ENCODE assay signal across 8 cellular contexts in genomic region chr12:21169878-21170472, GRCh38. TPM values are rescaled to one million over a fixed set of nuclear protein-coding genes. Genes with fewer than 3 reads are reported as not detected.
DNase-seq lines count a peak whose midpoint lies in the region; ATAC-seq and TF ChIP-seq lines count a peak whose summit lies in the region.

No MANE protein-coding gene starts in this region.

- TF ChIP-seq CTCF in omental fat pad (IDR thresholded peaks at IDR 0.05): peak in 1 of 3 donors; percentile 23

- ATAC-seq in activated CD4-positive, alpha-beta T cell treated with anti-CD3 and anti-CD28 coated beads for 36 hours: no peak
- ATAC-seq in GM21529 (IDR thresholded peaks at IDR 0.05; ENCODE audit: unreplicated experiment): peak; percentile 93
- no peak for ATAC-seq in omental fat pad (ENCODE audit: low FRiP score)

- peaks cover 7% of the 10 kb centered on the region for H3K9me3 Mint-ChIP-seq in activated CD4-positive, alpha-beta T cell treated with anti-CD3 and anti-CD28 coated beads for 36 hours (ENCODE audit: low read depth)

- H3K9me3 ChIP-seq in Karpas-422 (ENCODE audit: low read length) (no peaks in the 10 kb centered on the region), SJSA1 (replicated peaks) (no peaks in the 10 kb centered on the region)

- H3K27me3 ChIP-seq in Karpas-422 (ENCODE audit: low read length): no peaks in the 10 kb centered on the region
- H3K27me3 ChIP-seq in SJSA1 (replicated peaks): no peaks in the 10 kb centered on the region

- no peak overlapping the region for H3K4me3 Mint-ChIP-seq in activated CD4-positive, alpha-beta T cell treated with anti-CD3 and anti-CD28 coated beads for 36 hours

- no peaks in the 10 kb centered on the region for H3K9me2 ChIP-seq in Karpas-422 (replicated peaks; ENCODE audit: insufficient read depth, low read length)

- no peaks in the 10 kb centered on the region for H3K36me3 Mint-ChIP-seq in activated CD4-positive, alpha-beta T cell treated with anti-CD3 and anti-CD28 coated beads for 36 hours (ENCODE audit: low read depth)

- peaks cover 5% of the 10 kb centered on the region; the same call in 1 of the 2 replicates for H3K4me1 ChIP-seq in Karpas-422 (ENCODE audit: low read length)
- no peaks in the 10 kb centered on the region for H3K4me1 ChIP-seq in SJSA1 (replicated peaks)

- no peak overlapping the region for H3K27ac Mint-ChIP-seq in activated CD4-positive, alpha-beta T cell treated with anti-CD3 and anti-CD28 coated beads for 36 hours

- H3K27me3 Mint-ChIP-seq in activated CD4-positive, alpha-beta T cell treated with anti-CD3 and anti-CD28 coated beads for 36 hours: no peaks in the 10 kb centered on the region

- no peaks in the 10 kb centered on the region for H3K36me3 ChIP-seq in Karpas-422 (ENCODE audit: insufficient read depth, low read length)
- no peaks in the 10 kb centered on the region for H3K36me3 ChIP-seq in SJSA1

- intact Hi-C loops in activated CD4-positive, alpha-beta T cell treated with anti-CD3 and anti-CD28 coated beads for 36 hours (cut with DNase I, micrococcal nuclease): loop anchor here (1.0 to 2.0 kb wide), 5 partner anchors 220 to 706 kb away; no protein-coding TSS in a partner anchor

- no peak overlapping the region for H2AFZ ChIP-seq in Karpas-422 (ENCODE audit: low read length)

- DNase-seq in activated CD4-positive, alpha-beta T cell treated with anti-CD3 and anti-CD28 coated beads for 36 hours: peak; percentile 57
- DNase-seq in activated CD4-positive, alpha-beta T cell treated with anti-CD3 and anti-CD28 coated beads for 1 hour: no peak
- DNase-seq in Karpas-422 (peak; percentile 83), SJSA1 (ENCODE audit: low read depth in 1 of 2, low spot score in 2 of 2) (peak; percentile 28 to 43), omental fat pad (ENCODE audit: low spot score) (peak; percentile 23), GDM1 (lab: John Stamatoyannopoulos, UW) (no peak)
- peak; percentile 3 for DNase-seq in effector CD4-positive, alpha-beta T cell

- H3K4me2 ChIP-seq in Karpas-422 (ENCODE audit: low read depth, low read length, poor library complexity, severe bottlenecking): no peak overlapping the region

- H3K4me3 ChIP-seq in Karpas-422 (ENCODE audit: low read length): no peak overlapping the region
- no peak overlapping the region for H3K4me3 ChIP-seq in SJSA1

- H3K79me2 ChIP-seq in Karpas-422 (ENCODE audit: low read length): no peaks in the 10 kb centered on the region

- H3K27ac ChIP-seq in Karpas-422 (ENCODE audit: low read length) (no peak overlapping the region), SJSA1 (no peak overlapping the region)

- no peaks in the 10 kb centered on the region for H3K4me1 Mint-ChIP-seq in activated CD4-positive, alpha-beta T cell treated with anti-CD3 and anti-CD28 coated beads for 36 hours

- CTCF ChIA-PET in activated CD4-positive, alpha-beta T cell treated with anti-CD3 and anti-CD28 coated beads for 36 hours (lab: Charles Lee): no interaction called here

- H3K9ac ChIP-seq in Karpas-422 (ENCODE audit: low read length): no peak overlapping the region

- POLR2A ChIA-PET in activated CD4-positive, alpha-beta T cell treated with anti-CD3 and anti-CD28 coated beads for 36 hours (lab: Charles Lee): no interaction called here

- no peaks in the 10 kb centered on the region for H4K20me1 ChIP-seq in Karpas-422 (ENCODE audit: insufficient read depth, low read depth, low read length)

RNA-seq across cellular contexts. Expression of gene SLCO1B1, which starts 39.0 kb away (rescaled TPM):
- total RNA-seq in activated CD4-positive, alpha-beta T cell treated with anti-CD3 and anti-CD28 coated beads for 36 hours: not detected
- not detected in 2 replicates for total RNA-seq in Karpas-422 (2014; rRNA removed; shearing (Covaris generic); ENCODE audit: low replicate concordance)
- total RNA-seq in SJSA1 (2014; rRNA removed; shearing (Covaris generic)): not detected in 2 replicates
- total RNA-seq in omental fat pad: not detected

Comparison
In these comparisons a context has a peak if more than half of its experiments do, and no peak if none do; other contexts are left out.
1. DNase-seq: peak in activated CD4-positive, alpha-beta T cell treated with anti-CD3 and anti-CD28 coated beads for 36 hours (single experiment), Karpas-422 (single experiment), SJSA1 (2 of 2), effector CD4-positive, alpha-beta T cell (single experiment) and omental fat pad (single experiment); none in activated CD4-positive, alpha-beta T cell treated with anti-CD3 and anti-CD28 coated beads for 1 hour (single experiment) and GDM1 (single experiment).